12 cellular contexts compared by ENCODE assay signal in the genomic region with DNA sequence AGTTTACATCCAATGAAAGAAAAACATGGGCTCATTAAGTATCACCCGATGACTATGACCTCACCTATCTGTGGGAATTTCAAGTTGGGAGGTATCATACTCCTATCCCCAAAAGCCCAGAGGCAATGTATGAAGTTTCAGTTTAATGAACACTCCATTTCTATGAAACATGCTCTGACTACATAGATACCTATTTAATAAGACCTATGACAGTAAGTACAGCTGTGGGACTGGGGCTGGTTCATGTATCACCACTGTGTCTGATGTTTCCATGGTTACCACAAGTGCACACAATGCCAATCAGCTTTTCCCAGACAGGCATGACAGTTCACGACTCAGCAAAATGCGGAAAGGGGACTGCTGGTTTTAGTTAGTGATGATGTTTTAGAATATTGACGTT.
DNase-seq lines count a peak whose midpoint lies in the region; ATAC-seq, FAIRE-seq and TF ChIP-seq lines count a peak whose summit lies in the region.
"Had no signal": no experiment of that assay in that cellular context is flagged by ENCODE, and none has a peak within 500 bp of the region (broad histone marks: within the 10 kb centered on the region; RNA-seq: fewer than 3 reads in every experiment).

No MANE protein-coding gene starts in this region.

- no peak overlapping the region for H3K4me2 ChIP-seq in PC-3 (ENCODE audit: low read length)

- no peak overlapping the region for H3K9ac ChIP-seq in PC-3 (ENCODE audit: low read length)

- no peaks in the 10 kb centered on the region for H3K9me2 ChIP-seq in PC-3 (replicated peaks; ENCODE audit: low read length)

- H3K4me1 ChIP-seq in breast epithelium (no peaks in the 10 kb centered on the region), PC-3 (ENCODE audit: insufficient read depth, low read length) (no peaks in the 10 kb centered on the region)
- H3K4me1 ChIP-seq: transverse colon had no signal

- H3K27me3 ChIP-seq in breast epithelium (no peaks in the 10 kb centered on the region), PC-3 (ENCODE audit: low read length) (no peaks in the 10 kb centered on the region)
- H3K27me3 ChIP-seq: transverse colon had no signal

- CTCF ChIA-PET in MCF 10A (lab: Yijun Ruan, JAX): interaction anchor here (0.7 kb wide), 1 partner anchor 662 kb away, joined by 3 read pairs; no protein-coding TSS in a partner anchor
- CTCF ChIA-PET in PC-3 (lab: Charles Lee): no interaction called here

- H3K79me2 ChIP-seq in PC-3 (ENCODE audit: low read length): no peaks in the 10 kb centered on the region

- TF ChIP-seq POLR2A in breast epithelium (IDR thresholded peaks at IDR 0.05): no peak

- peaks cover 20% of the 10 kb centered on the region for H3K36me3 Mint-ChIP-seq in MCF 10A (ENCODE audit: insufficient read depth, unreplicated experiment)

- no peak overlapping the region for H3K4me3 ChIP-seq in breast epithelium
- H3K4me3 ChIP-seq in PC-3 (ENCODE audit: low read length): no peak overlapping the region
- H3K4me3 ChIP-seq: transverse colon had no signal

- no peak overlapping the region for H3K27ac ChIP-seq in breast epithelium
- no peak overlapping the region for H3K27ac ChIP-seq in PC-3 (ENCODE audit: low read length)
- H3K27ac ChIP-seq: transverse colon had no signal

- no peak overlapping the region for H3K4me3 Mint-ChIP-seq in MCF 10A (ENCODE audit: unreplicated experiment)

- no peak overlapping the region for H3K27ac Mint-ChIP-seq in MCF 10A (ENCODE audit: low read depth, unreplicated experiment)

- no peaks in the 10 kb centered on the region for H3K4me1 Mint-ChIP-seq in MCF 10A (ENCODE audit: insufficient read depth, unreplicated experiment)

- BruUV-seq in MCF 10A (replicated peaks; lab: Mats Ljungman, UMichigan): no TSS peak
- BruUV-seq in PC-3 (replicated peaks; lab: Mats Ljungman, UMichigan): no TSS peak

- no peak overlapping the region for H2AFZ ChIP-seq in PC-3 (ENCODE audit: low read length)

- no peak for FAIRE-seq in urothelium cell line (lab: Jason Lieb, UNC)
- FAIRE-seq: colon had no signal

- TF ChIP-seq CTCF in MCF 10A (IDR thresholded peaks at IDR 0.05; ENCODE audit: unreplicated experiment) (no peak), breast epithelium (IDR thresholded peaks at IDR 0.05) (no peak), PC-3 (conservative IDR thresholded peaks at IDR 0.05; ENCODE audit: low read depth, low read length) (no peak)

- H3F3A ChIP-seq in PC-3 (ENCODE audit: low read length, unreplicated experiment): no peaks in the 10 kb centered on the region

- 0 out of 2 replicates have a peak, but pooled peaks have one; percentile 18 for ATAC-seq in PC-3
- ATAC-seq in GM21390 (IDR thresholded peaks at IDR 0.05; ENCODE audit: unreplicated experiment): no peak

- POLR2A ChIA-PET in MCF 10A (lab: Yijun Ruan, JAX) (interaction anchor here (0.6 to 0.9 kb wide), 2 partner anchors 8 to 23 kb away, joined by 3 read pairs; no protein-coding TSS in a partner anchor), PC-3 (lab: Charles Lee; ENCODE audit: unreplicated experiment) (no interaction called here)

- H3K9me3 ChIP-seq in breast epithelium (no peaks in the 10 kb centered on the region), PC-3 (ENCODE audit: low read length) (no peaks in the 10 kb centered on the region)
- H3K9me3 ChIP-seq: transverse colon had no signal

- no peaks in the 10 kb centered on the region for H3K27me3 Mint-ChIP-seq in MCF 10A (ENCODE audit: insufficient read depth, unreplicated experiment)

- H3K36me3 ChIP-seq in breast epithelium: no peaks in the 10 kb centered on the region
- no peaks in the 10 kb centered on the region for H3K36me3 ChIP-seq in PC-3 (ENCODE audit: low read depth, low read length)

- no peaks in the 10 kb centered on the region for H3K9me3 Mint-ChIP-seq in MCF 10A (ENCODE audit: unreplicated experiment)

- intact Hi-C loops in MCF 10A (cut with micrococcal nuclease): no loop called here
- intact Hi-C loops in breast epithelium (cut with DNase I; ENCODE audit: low total_unique reads): no loop called here
- intact Hi-C loops in PC-3 (cut with micrococcal nuclease): no loop called here

- DNase-seq in MCF 10A (ENCODE audit: unreplicated experiment) (peak; percentile 44), breast epithelium (ENCODE audit: low spot score in 2 of 2) (no peak), PC-3 (peak; percentile 53), fibroblast of peridontal ligament (ENCODE audit: extremely low read depth) (peak; percentile 48), urothelium cell line (ENCODE audit: low spot score) (peak; percentile 17), EL (no peak), mesenteric fat pad (ENCODE audit: low spot score) (no peak)
- DNase-seq: activated CD4-positive, CD25-positive, alpha-beta regulatory T cell; NCI-H1092 treated with DMSO at 0.1 percent for 48 hours; transverse colon had no signal

- H4K20me1 ChIP-seq in PC-3 (ENCODE audit: low read length): no peaks in the 10 kb centered on the region

Comparison
In these comparisons a context has a peak if more than half of its experiments do, and no peak if none do; other contexts are left out.
1. DNase-seq: peak in MCF 10A (single experiment), PC-3 (single experiment), fibroblast of peridontal ligament (single experiment) and urothelium cell line (single experiment); none in breast epithelium (0 of 2), EL (single experiment) and mesenteric fat pad (single experiment).